In genomic region chr11:104892723-104893511, GRCh38 we compare ENCODE assay signal across 24 cellular contexts. TPM values are rescaled to one million over a fixed set of nuclear protein-coding genes. Genes with fewer than 3 reads are reported as not detected.
DNase-seq lines count a peak whose midpoint lies in the region; ATAC-seq, FAIRE-seq and TF ChIP-seq lines count a peak whose summit lies in the region.
"Had no signal": no experiment of that assay in that cellular context is flagged by ENCODE, and none has a peak within 500 bp of the region (broad histone marks: within the 10 kb centered on the region; RNA-seq: fewer than 3 reads in every experiment).

No MANE protein-coding gene starts in this region.

- H3K4me3 Mint-ChIP-seq in HFFc6 (peak overlapping the region; percentile 40; the same call in 1 of the 2 replicates), astrocyte (ENCODE audit: unreplicated experiment) (no peak overlapping the region)
- H3K4me3 Mint-ChIP-seq: activated CD4-positive, alpha-beta T cell treated with anti-CD3 and anti-CD28 coated beads, Interleukin-2, amount 10 ng/mL, durations not matched to agents 24 days and 14 days; activated naive CD8-positive, alpha-beta T cell; endodermal cell; mesothelial cell of epicardium; neural progenitor cell had no signal

- peak overlapping the region; percentile 1 for H2AFZ ChIP-seq in astrocyte (ENCODE audit: low read depth, low read length)
- no peak overlapping the region for H2AFZ ChIP-seq in hepatocyte
- H2AFZ ChIP-seq: neural progenitor cell, PC-9 had no signal

- WGBS in hepatocyte (ENCODE audit: low lambda C conversion rate, missing lambda C conversion rate) = 64% methylated on average over 3 of the region's 3 CpGs

- H3K4me1 Mint-ChIP-seq in HFFc6 (ENCODE audit: low read depth) (peaks cover 38% of the 10 kb centered on the region; the same call in 1 of the 2 replicates), astrocyte (ENCODE audit: low read depth, unreplicated experiment) (peaks cover 12% of the 10 kb centered on the region)
- H3K4me1 Mint-ChIP-seq: neural progenitor cell had no signal

- H3K4me1 ChIP-seq in astrocyte (ENCODE audit: insufficient read depth, low read length) (peaks cover 12% of the 10 kb centered on the region), skeletal muscle satellite cell (ENCODE audit: control insufficient read depth, insufficient read depth, low read length) (peaks cover 24% of the 10 kb centered on the region), hepatocyte (ENCODE audit: insufficient read depth) (no peaks in the 10 kb centered on the region)
- H3K4me1 ChIP-seq: neural progenitor cell, right lobe of liver had no signal

- no peak overlapping the region for H3K4me3 ChIP-seq in astrocyte (ENCODE audit: insufficient read depth, low read depth, low read length)
- no peak overlapping the region for H3K4me3 ChIP-seq in fibroblast of villous mesenchyme (ENCODE audit: low read depth, low read length)
- H3K4me3 ChIP-seq in skeletal muscle satellite cell (ENCODE audit: low read length) = peak overlapping the region; percentile 12
- no peak overlapping the region for H3K4me3 ChIP-seq in hepatocyte
- H3K4me3 ChIP-seq: neural progenitor cell, PC-9, right lobe of liver had no signal

- H3K27me3 Mint-ChIP-seq in HFFc6 (ENCODE audit: insufficient read depth) = no peaks in the 10 kb centered on the region
- no peaks in the 10 kb centered on the region for H3K27me3 Mint-ChIP-seq in astrocyte (ENCODE audit: low read depth, unreplicated experiment)
- H3K27me3 Mint-ChIP-seq: activated naive CD8-positive, alpha-beta T cell had no signal

- H3K27me3 ChIP-seq in astrocyte (ENCODE audit: insufficient read depth, low read length) = no peaks in the 10 kb centered on the region
- H3K27me3 ChIP-seq in skeletal muscle satellite cell (ENCODE audit: control insufficient read depth, insufficient read depth, low read length) = no peaks in the 10 kb centered on the region
- H3K27me3 ChIP-seq in hepatocyte = no peaks in the 10 kb centered on the region
- H3K27me3 ChIP-seq: neural progenitor cell, right lobe of liver had no signal

- peak; percentile 81 for FAIRE-seq in astrocyte (lab: Jason Lieb, UNC)

- peak overlapping the region; percentile 62 for H3K27ac ChIP-seq in astrocyte (ENCODE audit: low read depth, low read length)
- H3K27ac ChIP-seq in hepatocyte = no peak overlapping the region
- H3K27ac ChIP-seq: neural progenitor cell, PC-9, right lobe of liver had no signal

- H3K79me2 ChIP-seq in astrocyte (ENCODE audit: insufficient read depth, low read length) = no peaks in the 10 kb centered on the region
- no peaks in the 10 kb centered on the region for H3K79me2 ChIP-seq in hepatocyte

- H4K20me1 ChIP-seq in astrocyte (ENCODE audit: insufficient read depth, low read length) (no peaks in the 10 kb centered on the region), hepatocyte (ENCODE audit: insufficient read depth, poor library complexity, severe bottlenecking) (no peaks in the 10 kb centered on the region)

- H3K36me3 Mint-ChIP-seq in HFFc6 (ENCODE audit: low read depth) (no peaks in the 10 kb centered on the region), astrocyte (ENCODE audit: low read depth, unreplicated experiment) (no peaks in the 10 kb centered on the region)
- H3K36me3 Mint-ChIP-seq: activated naive CD8-positive, alpha-beta T cell; mesothelial cell of epicardium; neural progenitor cell had no signal

- H3K9ac ChIP-seq in astrocyte (ENCODE audit: low read length) (peak overlapping the region; percentile 37), skeletal muscle satellite cell (ENCODE audit: low read depth, low read length) (peak overlapping the region; percentile 31)
- H3K9ac ChIP-seq: neural progenitor cell had no signal

- H3K27ac Mint-ChIP-seq in HFFc6 (peak overlapping the region; percentile 5; the same call in 1 of the 2 replicates), astrocyte (ENCODE audit: unreplicated experiment) (no peak overlapping the region)
- H3K27ac Mint-ChIP-seq: activated CD4-positive, alpha-beta T cell treated with anti-CD3 and anti-CD28 coated beads, Interleukin-2, amount 10 ng/mL, durations not matched to agents 24 days and 14 days; activated naive CD8-positive, alpha-beta T cell; endodermal cell; mesothelial cell of epicardium; neural progenitor cell had no signal

- no peaks in the 10 kb centered on the region for H3K36me3 ChIP-seq in astrocyte (ENCODE audit: insufficient read depth, low read length)
- H3K36me3 ChIP-seq in skeletal muscle satellite cell (ENCODE audit: insufficient read depth, low read length) = no peaks in the 10 kb centered on the region
- H3K36me3 ChIP-seq in hepatocyte (replicated peaks; ENCODE audit: insufficient read depth, low read depth) = no peaks in the 10 kb centered on the region
- H3K36me3 ChIP-seq: neural progenitor cell, right lobe of liver had no signal

- H3K9me3 Mint-ChIP-seq in HFFc6 (no peaks in the 10 kb centered on the region), astrocyte (ENCODE audit: unreplicated experiment) (no peaks in the 10 kb centered on the region)
- H3K9me3 Mint-ChIP-seq: endodermal cell, neural progenitor cell had no signal

- DNase-seq in HFFc6 (no peak), astrocyte (ENCODE audit: low read depth) (peak; percentile 45), fibroblast of villous mesenchyme (ENCODE audit: low read depth) (peak; percentile 20), T1000 (lab: John Stamatoyannopoulos, UW) (no peak), hepatocyte (ENCODE audit: low spot score) (no peak), activated gamma-delta T cell treated with Interleukin-2 at 50 U/mL for 16 hours (no peak)
- DNase-seq: activated CD4-positive, alpha-beta T cell treated with anti-CD3 and anti-CD28 coated beads, Interleukin-2, amount 10 ng/mL, durations not matched to agents 24 days and 14 days; AML-193; caudate nucleus; endodermal cell; glutamatergic neuron; NCI-H187; NCI-H510A; PC-9; right lobe of liver; stimulated activated CD4-positive, alpha-beta T cell treated with anti-CD3 and anti-CD28 coated beads, Interleukin-4, amount 100 ng/mL, for 1 hour; stimulated activated CD8-positive, alpha-beta memory T cell treated with anti-CD3 and anti-CD28 coated beads, Interleukin-4, amount 100 ng/mL, for 48 hours had no signal

- H3K4me2 ChIP-seq in astrocyte (ENCODE audit: low read length) (peak overlapping the region; percentile 73), skeletal muscle satellite cell (ENCODE audit: low read length) (peak overlapping the region; percentile 74), hepatocyte (no peak overlapping the region)
- H3K4me2 ChIP-seq: neural progenitor cell, PC-9 had no signal

- H3K9me3 ChIP-seq in astrocyte (ENCODE audit: insufficient read depth, low read depth, low read length) (no peaks in the 10 kb centered on the region), skeletal muscle satellite cell (replicated peaks; ENCODE audit: low read length) (no peaks in the 10 kb centered on the region), hepatocyte (ENCODE audit: low read depth) (no peaks in the 10 kb centered on the region)
- H3K9me3 ChIP-seq: right lobe of liver had no signal

- TF ChIP-seq CTCF in HFFc6 (IDR thresholded peaks at IDR 0.05) (no peak), astrocyte (IDR thresholded peaks at IDR 0.05; ENCODE audit: insufficient read depth, low read depth, low read length) (no peak), fibroblast of villous mesenchyme (IDR thresholded peaks at IDR 0.05; ENCODE audit: insufficient read depth, low read depth, low read length) (no peak), hepatocyte (IDR thresholded peaks at IDR 0.05; ENCODE audit: poor library complexity) (no peak)

- H3K9me2 ChIP-seq in hepatocyte (replicated peaks; ENCODE audit: insufficient read depth) = no peaks in the 10 kb centered on the region

- ATAC-seq in HG02970 (IDR thresholded peaks at IDR 0.05; ENCODE audit: low FRiP score, unreplicated experiment) = no peak
- ATAC-seq: HCT116 had no signal

RNA-seq across cellular contexts. Expression of gene CASP12, which starts 5.3 kb away (rescaled TPM):
- total RNA-seq in HFFc6 (2021; fragmentation: NEBNext Ultra II Directional; extraction: Animal tissue kit (Norgen Biotek cat#: 25700)) = not detected
- not detected in 2 replicates for total RNA-seq in astrocyte
- 0.43 TPM in 1 of 2 replicates, not detected in the other for total RNA-seq in fibroblast of villous mesenchyme
- not detected in 2 replicates for total RNA-seq in skeletal muscle satellite cell (2012; rRNA removed)
- total RNA-seq in hepatocyte = 0.13 and 0.36 TPM in 2 replicates
- polyA plus RNA-seq in hepatocyte = 0.42 TPM in 1 of 2 replicates, not detected in the other
- total RNA-seq: activated CD4-positive, alpha-beta T cell treated with anti-CD3 and anti-CD28 coated beads, Interleukin-2, amount 10 ng/mL, durations not matched to agents 24 days and 14 days; endodermal cell; mesothelial cell of epicardium; PC-9; right lobe of liver; temporal lobe had no signal

Comparison
In these comparisons a context has a peak if more than half of its experiments do, and no peak if none do; other contexts are left out.
1. DNase-seq: peak in astrocyte (single experiment) and fibroblast of villous mesenchyme (single experiment); none in HFFc6 (single experiment), T1000 (single experiment), hepatocyte (single experiment) and activated gamma-delta T cell treated with Interleukin-2 at 50 U/mL for 16 hours (single experiment).